ENCODE assay signal across 15 cellular contexts in genomic region chr5:140429724-140430123, GRCh38. TPM values are rescaled to one million over a fixed set of nuclear protein-coding genes. Genes with fewer than 3 reads are reported as not detected.
DNase-seq lines count a peak whose midpoint lies in the region; ATAC-seq, FAIRE-seq and TF ChIP-seq lines count a peak whose summit lies in the region.
"Had no signal": no experiment of that assay in that cellular context is flagged by ENCODE, and none has a peak within 500 bp of the region (broad histone marks: within the 10 kb centered on the region; RNA-seq: fewer than 3 reads in every experiment).

No MANE protein-coding gene starts in this region.

- peaks cover 73% of the 10 kb centered on the region for H3K79me2 ChIP-seq in HepG2 (ENCODE audit: insufficient read depth, low read length)
- H3K79me2 ChIP-seq in K562 (ENCODE audit: control insufficient read depth, insufficient read depth, low read length): peaks cover 78% of the 10 kb centered on the region

- H3K9me3 ChIP-seq in liver (ENCODE audit: control insufficient read depth in 4 of 4, low read length in 3 of 4) (no peaks in the 10 kb centered on the region), HepG2 (ENCODE audit: low read length) (no peaks in the 10 kb centered on the region), K562 (replicated peaks; ENCODE audit: control insufficient read depth, insufficient read depth, low read depth, low read length) (no peaks in the 10 kb centered on the region)
- H3K9me3 ChIP-seq: A549, Caco-2 had no signal

- TF ChIP-seq RAD21 in liver (IDR thresholded peaks at IDR 0.05) (no peak), HepG2 (CRISPR knock-in tag; IDR thresholded peaks at IDR 0.05) (no peak), K562 (CRISPR knock-in tag; conservative IDR thresholded peaks at IDR 0.05 in 1 of 2, IDR thresholded peaks at IDR 0.05 in 1 of 2) (no peak)

- no peak for ATAC-seq in HepG2
- ATAC-seq in K562: 0 out of 3 replicates have a peak, but pooled peaks have one; percentile 9
- ATAC-seq in left lobe of liver: peak; percentile 83
- no peak for ATAC-seq in GM19397 (IDR thresholded peaks at IDR 0.05; ENCODE audit: unreplicated experiment)
- ATAC-seq: A549 had no signal

- H3K9ac ChIP-seq in liver (ENCODE audit: low read depth in 1 of 2, low read length in 2 of 2) (no peak overlapping the region), HepG2 (ENCODE audit: insufficient read depth, low read depth, low read length) (no peak overlapping the region), K562 (ENCODE audit: insufficient read depth in 1 of 2, low read depth in 2 of 2, low read length in 2 of 2) (no peak overlapping the region)

- H3K27ac ChIP-seq in liver (ENCODE audit: low read depth in 1 of 2, low read length in 2 of 2) (peak overlapping the region in 1 of 2 donors; percentile 15), HepG2 (ENCODE audit: extremely low read length, insufficient read depth, low read length) (no peak overlapping the region), K562 (ENCODE audit: extremely low read depth, low read depth, low read length) (no peak overlapping the region)
- H3K27ac ChIP-seq: A549, HL-60 had no signal

- POLR2A ChIA-PET in HepG2 (lab: Yijun Ruan, JAX) (interaction anchor here (0.9 kb wide), 1 partner anchor 29 kb away, joined by 4 read pairs; no protein-coding TSS in a partner anchor), K562 (lab: Yijun Ruan, JAX) (interaction anchor here (0.9 to 2.1 kb wide), 4 partner anchors 11 to 38 kb away, joined by 3 to 7 read pairs (median 3); no protein-coding TSS in a partner anchor)

- no peaks in the 10 kb centered on the region for H3K27me3 ChIP-seq in liver (ENCODE audit: control insufficient read depth in 4 of 4, insufficient read depth in 4 of 4, low read length in 3 of 4)
- no peaks in the 10 kb centered on the region for H3K27me3 ChIP-seq in HepG2 (ENCODE audit: control insufficient read depth in 1 of 2, insufficient read depth in 2 of 2, low read length in 2 of 2)
- no peaks in the 10 kb centered on the region for H3K27me3 ChIP-seq in K562 (ENCODE audit: control insufficient read depth in 2 of 2, insufficient read depth in 2 of 2, low read length in 2 of 2)

- TF ChIP-seq EP300 in HepG2 (IDR thresholded peaks at IDR 0.05; ENCODE audit: low read depth in 2 of 2, low read length in 2 of 2) (no peak), HepG2 (CRISPR knock-in tag; IDR thresholded peaks at IDR 0.05; ENCODE audit: borderline replicate concordance) (no peak), K562 (IDR thresholded peaks at IDR 0.05; ENCODE audit: low read length) (no peak)

- no peak overlapping the region for H3K4me3 ChIP-seq in liver (ENCODE audit: low read depth in 1 of 3, low read length in 3 of 3)
- no peak overlapping the region for H3K4me3 ChIP-seq in HepG2 (replicated peaks in 1 of 3; ENCODE audit: insufficient read depth in 1 of 3, low read depth in 2 of 3, low read length in 3 of 3)
- no peak overlapping the region for H3K4me3 ChIP-seq in K562
- H3K4me3 ChIP-seq: A549 had no signal

- H3K4me1 ChIP-seq in liver (ENCODE audit: control insufficient read depth in 4 of 4, insufficient read depth in 4 of 4, low read length in 3 of 4) (peaks cover 3 to 16% (median 9%) of the 10 kb centered on the region in 4 donors), HepG2 (ENCODE audit: insufficient read depth, low read length) (no peaks in the 10 kb centered on the region), K562 (replicated peaks in 1 of 2; ENCODE audit: control insufficient read depth in 2 of 2, insufficient read depth in 2 of 2, low read length in 2 of 2) (peaks cover 8 to 15% of the 10 kb centered on the region in 2 experiments)
- H3K4me1 ChIP-seq: A549, Caco-2 had no signal

- FAIRE-seq in HepG2 (lab: Jason Lieb, UNC) (no peak), K562 (lab: Jason Lieb, UNC) (no peak)
- FAIRE-seq: GM19239 had no signal

- in situ Hi-C loops in HepG2 (cut with HindIII; ENCODE audit: extremely low pct_ligation_motif_present, low pct_unique_long_range_greater_than_20kb): no loop called here
- in situ Hi-C loops in K562 (cut with MboI): no loop called here

- CTCF ChIA-PET in HepG2 (lab: Yijun Ruan, JAX; ENCODE audit: low intra/inter-chr PET ratio, low total read pairs): no interaction called here
- CTCF ChIA-PET in K562 (lab: Yijun Ruan, JAX; ENCODE audit: low intra/inter-chr PET ratio): no interaction called here

- intact Hi-C loops in HepG2 (cut with micrococcal nuclease; ENCODE audit: unreplicated experiment) (no loop called here), K562 (cut with micrococcal nuclease) (no loop called here)

- H3K36me3 ChIP-seq in liver (ENCODE audit: control insufficient read depth in 4 of 4, insufficient read depth in 3 of 4, low read depth in 1 of 4, low read length in 3 of 4): no peaks in the 10 kb centered on the region
- H3K36me3 ChIP-seq in HepG2 (replicated peaks in 1 of 2; ENCODE audit: control insufficient read depth in 1 of 2, insufficient read depth in 2 of 2, low read length in 2 of 2): peaks cover 0 to 18% of the 10 kb centered on the region in 2 experiments; a peak in 3 of 5 replicates
- peaks cover 5% of the 10 kb centered on the region; the same call in 1 of the 3 replicates for H3K36me3 ChIP-seq in K562 (ENCODE audit: control insufficient read depth, insufficient read depth, low read length)

- TF ChIP-seq CTCF in liver (IDR thresholded peaks at IDR 0.05; ENCODE audit: low read depth, low read length, missing input control) (no peak), HepG2 (CRISPR knock-in tag; IDR thresholded peaks at IDR 0.05) (no peak), K562 (IDR thresholded peaks at IDR 0.05 in 2 of 3, conservative IDR thresholded peaks at IDR 0.05 in 1 of 3; ENCODE audit: insufficient read depth in 2 of 3, low read depth in 1 of 3, low read length in 3 of 3) (no peak)

- no peak for TF ChIP-seq POLR2A in HepG2 (IDR thresholded peaks at IDR 0.05; ENCODE audit: insufficient read depth in 1 of 2, low read depth in 2 of 2, low read length in 2 of 2)
- TF ChIP-seq POLR2A in K562 (conservative IDR thresholded peaks at IDR 0.05): no peak

- H3K9me1 ChIP-seq in K562 (ENCODE audit: control insufficient read depth, insufficient read depth, low read length): no peaks in the 10 kb centered on the region

- H3K4me2 ChIP-seq in HepG2 (ENCODE audit: low read depth, low read length) (no peak overlapping the region), K562 (ENCODE audit: insufficient read depth, low read length) (no peak overlapping the region)
- H3K4me2 ChIP-seq: A549 had no signal

- no TSS peak for BruUV-seq in HepG2 (replicated peaks; lab: Mats Ljungman, UMichigan)
- no TSS peak for BruUV-seq in K562 (replicated peaks; lab: Mats Ljungman, UMichigan)

- DNase-seq in HepG2 (ENCODE audit: low spot score) (no peak), K562 (ENCODE audit: extremely low read depth in 1 of 4, low spot score in 3 of 4) (no peak), left lobe of liver (ENCODE audit: low spot score) (no peak), AML-193 (lab: John Stamatoyannopoulos, UW) (no peak), HUDEP-2 (lab: John Stamatoyannopoulos, UW; ENCODE audit: unreplicated experiment in 76 of 76) (no peak)
- DNase-seq: Caco-2; CD8-positive, alpha-beta memory T cell; GF-D8; HCEC 1CT; IMR-90 had no signal

- H2AFZ ChIP-seq in HepG2 (ENCODE audit: low read length): no peak overlapping the region
- H2AFZ ChIP-seq in K562 (ENCODE audit: low read depth, low read length): no peak overlapping the region

- 41% methylated on average over 2 of the region's 2 CpGs for WGBS in liver
- 94% methylated on average over 2 of the region's 2 CpGs for WGBS in HepG2 (ENCODE audit: low lambda C conversion rate)
- 89% methylated on average over 2 of the region's 2 CpGs for WGBS in K562 (ENCODE audit: insufficient coverage, low coverage, missing lambda C conversion rate)

- H4K20me1 ChIP-seq in HepG2 (ENCODE audit: insufficient read depth, low read length): peaks cover 44% of the 10 kb centered on the region
- no peaks in the 10 kb centered on the region; the same call in none of the 2 replicates for H4K20me1 ChIP-seq in K562 (replicated peaks; ENCODE audit: control insufficient read depth, insufficient read depth, low read length)

RNA-seq across cellular contexts. Expression of gene ANKHD1, which starts 28.1 kb away (rescaled TPM):
- total RNA-seq in liver: 100 to 1,000 TPM in 1 of 2 donors, 10 to 100 TPM in 1; 83.5 to 116 TPM
- 10 to 100 TPM; 33.2 to 36.7 TPM for polyA plus RNA-seq in liver
- 69.9 and 101 TPM in 2 replicates for total RNA-seq in HepG2 (2016; rRNA removed; fragmentation: Illumina TruSeq; extraction: Trizol)
- 59.7 and 69.1 TPM in 2 replicates for total RNA-seq in HepG2 (2016; cell fraction: cytosol; rRNA removed; fragmentation: Illumina TruSeq; extraction: Trizol; ENCODE audit: low read depth)
- total RNA-seq in HepG2 (2016; cell fraction: insoluble cytoplasmic fraction; rRNA removed; fragmentation: Illumina TruSeq; extraction: Trizol): 69.9 and 98.6 TPM in 2 replicates
- 33.7 and 41.4 TPM in 2 replicates for total RNA-seq in HepG2 (2016; cell fraction: membrane; rRNA removed; fragmentation: Illumina TruSeq; extraction: Trizol)
- total RNA-seq in HepG2 (2016; cell fraction: nucleus; rRNA removed; fragmentation: Illumina TruSeq; extraction: Trizol): 106 and 125 TPM in 2 replicates
- 68.5 and 82.0 TPM in 2 replicates for polyA plus RNA-seq in HepG2 (2011; rRNA removed)
- 33.7 and 45.2 TPM in 2 replicates for polyA plus RNA-seq in HepG2 (2011; cell fraction: cytosol; rRNA removed)
- polyA plus RNA-seq in HepG2 (2011; cell fraction: nucleus; rRNA removed): 104 and 105 TPM in 2 replicates
- 56.5 and 76.2 TPM in 2 replicates for polyA plus RNA-seq in HepG2 (2012)
- 2.7 and 3.1 TPM in 2 replicates for polyA plus RNA-seq in HepG2 (2016; cell fraction: cytosol; fragmentation: Illumina TruSeq; extraction: Trizol; ENCODE audit: low read depth)
- polyA plus RNA-seq in HepG2 (2016; cell fraction: insoluble cytoplasmic fraction; fragmentation: Illumina TruSeq; extraction: Trizol; ENCODE audit: low read depth): 76.7 and 87.6 TPM in 2 replicates
- 7.0 and 8.2 TPM in 2 replicates for polyA plus RNA-seq in HepG2 (2016; cell fraction: membrane; fragmentation: Illumina TruSeq; extraction: Trizol; ENCODE audit: low read depth)
- polyA plus RNA-seq in HepG2 (2016; cell fraction: nucleus; fragmentation: Illumina TruSeq; extraction: Trizol; ENCODE audit: insufficient read depth, low read depth): 142 and 161 TPM in 2 replicates
- polyA minus RNA-seq in HepG2 (2011; rRNA and poly(A)+ RNA removed; ENCODE audit: low replicate concordance): 130 and 138 TPM in 2 replicates
- polyA minus RNA-seq in HepG2 (2011; cell fraction: cytosol; rRNA and poly(A)+ RNA removed): 52.8 and 61.5 TPM in 2 replicates
- polyA minus RNA-seq in HepG2 (2011; cell fraction: nucleus; rRNA and poly(A)+ RNA removed): 183 and 186 TPM in 2 replicates
- 294 and 721 TPM in 2 replicates for total RNA-seq in K562 (2011; cell fraction: chromatin; rRNA removed; ENCODE audit: low replicate concordance)
- 87.1 and 125 TPM in 2 replicates for total RNA-seq in K562 (2011; cell fraction: nucleolus; rRNA removed)
- 258 and 400 TPM in 2 replicates for total RNA-seq in K562 (2011; cell fraction: nucleoplasm; rRNA removed)
- 68.1 and 75.8 TPM in 2 replicates for total RNA-seq in K562 (2014; rRNA removed)
- total RNA-seq in K562 (2014; rRNA removed; fragmentation: Illumina TruSeq; extraction: Trizol): 63.0 and 72.8 TPM in 2 replicates
- total RNA-seq in K562 (2015; rRNA removed; fragmentation: Illumina TruSeq; extraction: Trizol): 73.7 and 78.7 TPM in 2 replicates
- 98.7 and 110 TPM in 2 replicates for total RNA-seq in K562 (2021)
- 138 and 144 TPM in 2 replicates for polyA plus RNA-seq in K562 (2011; rRNA removed)
- 62.7 and 95.2 TPM in 2 replicates for polyA plus RNA-seq in K562 (2011; cell fraction: cytosol; rRNA removed)
- polyA plus RNA-seq in K562 (2011; cell fraction: nucleus; rRNA removed): 202 and 212 TPM in 2 replicates
- 68.5 and 82.4 TPM in 2 replicates for polyA plus RNA-seq in K562 (2012)
- 93.0 and 101 TPM in 2 replicates for polyA plus RNA-seq in K562 (2014; fragmentation: Illumina TruSeq; extraction: Trizol)
- 10 to 100 TPM; 38.9 to 39.0 TPM for polyA plus RNA-seq in K562 (2014; fragmentation: Nextera tagmentation; extraction: Ambion mirVana)
- polyA plus RNA-seq in K562 (2014; rRNA removed): 93.6 and 96.7 TPM in 2 replicates
- 219 and 272 TPM in 2 replicates for polyA minus RNA-seq in K562 (2011; rRNA and poly(A)+ RNA removed)
- polyA minus RNA-seq in K562 (2011; cell fraction: cytosol; rRNA and poly(A)+ RNA removed): 70.9 and 81.8 TPM in 2 replicates
- polyA minus RNA-seq in K562 (2011; cell fraction: nucleus; rRNA and poly(A)+ RNA removed): 78.9 and 124 TPM in 2 replicates
- total RNA-seq in left lobe of liver: 60.6 TPM

Comparison
In these comparisons a context has a peak if more than half of its experiments do, and no peak if none do; other contexts are left out.
1. ATAC-seq: peak in K562 (single experiment) and left lobe of liver (single experiment); none in HepG2 (single experiment) and GM19397 (single experiment).